23 cellular contexts compared by ENCODE assay signal in genomic region chr2:189553689-189554088, GRCh38. TPM values are rescaled to one million over a fixed set of nuclear protein-coding genes. Genes with fewer than 3 reads are reported as not detected.
DNase-seq lines count a peak whose midpoint lies in the region; ATAC-seq and TF ChIP-seq lines count a peak whose summit lies in the region.
"Had no signal": no experiment of that assay in that cellular context is flagged by ENCODE, and none has a peak within 500 bp of the region (broad histone marks: within the 10 kb centered on the region; RNA-seq: fewer than 3 reads in every experiment).

No MANE protein-coding gene starts in this region.

- H3K36me3 ChIP-seq in left ventricle myocardium inferior (no peaks in the 10 kb centered on the region), endodermal cell (ENCODE audit: control insufficient read depth, insufficient read depth, low read length) (no peaks in the 10 kb centered on the region), mesendoderm (ENCODE audit: control insufficient read depth, insufficient read depth, low read length) (no peaks in the 10 kb centered on the region)

- H2BK120ac ChIP-seq in mesendoderm (ENCODE audit: low read depth, low read length): no peak overlapping the region

- no peak overlapping the region for H3K56ac ChIP-seq in mesendoderm (ENCODE audit: low read length)

- H3K4ac ChIP-seq in mesendoderm (ENCODE audit: low read depth, low read length): no peak overlapping the region

- no peak overlapping the region for H4K8ac ChIP-seq in mesendoderm (ENCODE audit: low read depth, low read length)

- intact Hi-C loops in left ventricle myocardium inferior (cut with micrococcal nuclease) (no loop called here), left cardiac atrium (cut with DNase I) (no loop called here)

- H3K4me1 Mint-ChIP-seq in endodermal cell (peaks cover 66% of the 10 kb centered on the region), WTC11 (peaks cover 14% of the 10 kb centered on the region)
- H3K4me1 Mint-ChIP-seq: activated naive CD4-positive, alpha-beta T cell treated with anti-CD3 and anti-CD28 coated beads, Interleukin-2, amount 50 U/mL, for 24 hours; naive thymus-derived CD4-positive, alpha-beta T cell had no signal

- H3K9me3 Mint-ChIP-seq in endodermal cell: no peaks in the 10 kb centered on the region
- no peaks in the 10 kb centered on the region for H3K9me3 Mint-ChIP-seq in WTC11
- H3K9me3 Mint-ChIP-seq: activated naive CD4-positive, alpha-beta T cell treated with anti-CD3 and anti-CD28 coated beads, Interleukin-2, amount 50 U/mL, for 24 hours; naive thymus-derived CD4-positive, alpha-beta T cell had no signal

- DNase-seq in left ventricle myocardium inferior: no peak
- DNase-seq in left cardiac atrium: no peak
- DNase-seq in endodermal cell: no peak
- peak; percentile 75 for DNase-seq in mesendoderm
- no peak for DNase-seq in inferior parietal cortex (ENCODE audit: extremely low spot score)
- no peak for DNase-seq in ureter (ENCODE audit: low spot score)
- DNase-seq in epidermal melanocyte (ENCODE audit: insufficient read length, low spot score): no peak
- DNase-seq in WTC11 (ENCODE audit: low spot score): no peak
- DNase-seq: activated CD4-positive, alpha-beta T cell treated with anti-CD3 and anti-CD28 coated beads, Interleukin-2, amount 50 U/mL, for 48 hours; activated CD4-positive, CD25-positive, alpha-beta regulatory T cell; activated CD8-positive, alpha-beta memory T cell treated with anti-CD3 and anti-CD28 coated beads, Interleukin-2, amount 50 U/mL, for 4 hours; anterior cingulate cortex; caudate nucleus; DMS53; GDM1; GOT3; head of caudate nucleus; naive thymus-derived CD4-positive, alpha-beta T cell; NCI-H2081; spleen; stimulated activated naive CD4-positive, alpha-beta T cell treated with Interleukin-2 at 50 U/mL for 16 hours; T-helper 9 cell had no signal

- H3K36me3 Mint-ChIP-seq in endodermal cell (ENCODE audit: low read depth) (peaks cover 3% of the 10 kb centered on the region), WTC11 (no peaks in the 10 kb centered on the region)
- H3K36me3 Mint-ChIP-seq: activated naive CD4-positive, alpha-beta T cell treated with anti-CD3 and anti-CD28 coated beads, Interleukin-2, amount 50 U/mL, for 24 hours had no signal

- no peak overlapping the region for H3K23ac ChIP-seq in mesendoderm (ENCODE audit: low read length)

- H3K79me1 ChIP-seq in mesendoderm (ENCODE audit: low read length): no peaks in the 10 kb centered on the region

- POLR2A ChIA-PET in WTC11 (lab: Charles Lee): no interaction called here

- H3K4me2 ChIP-seq in mesendoderm (ENCODE audit: low read length): no peak overlapping the region

- H3K18ac ChIP-seq in mesendoderm (ENCODE audit: low read length): no peak overlapping the region

- no peaks in the 10 kb centered on the region for H3K79me2 ChIP-seq in mesendoderm (ENCODE audit: control insufficient read depth, insufficient read depth, low read length)

- H3K9ac ChIP-seq in endodermal cell (ENCODE audit: extremely low read depth, low read length, poor library complexity, severe bottlenecking): no peak overlapping the region
- H3K9ac ChIP-seq in mesendoderm (ENCODE audit: low read length): no peak overlapping the region

- H2BK15ac ChIP-seq in mesendoderm (replicated peaks; ENCODE audit: low read depth): no peak overlapping the region

- peak overlapping the region; percentile 69 for H3K27ac ChIP-seq in left ventricle myocardium inferior (replicated peaks)
- H3K27ac ChIP-seq in endodermal cell (ENCODE audit: low read depth, low read length): no peak overlapping the region
- H3K27ac ChIP-seq in mesendoderm (ENCODE audit: low read depth, low read length): no peak overlapping the region

- H2AK5ac ChIP-seq in mesendoderm (ENCODE audit: low read length): no peak overlapping the region

- TF ChIP-seq CTCF in left ventricle myocardium inferior (IDR thresholded peaks at IDR 0.05; ENCODE audit: borderline replicate concordance) (no peak), endodermal cell (conservative IDR thresholded peaks at IDR 0.05) (no peak), WTC11 (IDR thresholded peaks at IDR 0.05) (no peak)

- H3K27me3 Mint-ChIP-seq in endodermal cell (ENCODE audit: insufficient read depth) (no peaks in the 10 kb centered on the region), WTC11 (ENCODE audit: low read depth) (no peaks in the 10 kb centered on the region)
- H3K27me3 Mint-ChIP-seq: activated naive CD4-positive, alpha-beta T cell treated with anti-CD3 and anti-CD28 coated beads, Interleukin-2, amount 50 U/mL, for 24 hours had no signal

- H3K27ac Mint-ChIP-seq in endodermal cell (no peak overlapping the region), WTC11 (no peak overlapping the region)
- H3K27ac Mint-ChIP-seq: activated naive CD4-positive, alpha-beta T cell treated with anti-CD3 and anti-CD28 coated beads, Interleukin-2, amount 50 U/mL, for 24 hours; naive thymus-derived CD4-positive, alpha-beta T cell had no signal

- H2BK5ac ChIP-seq in mesendoderm (ENCODE audit: low read length): no peak overlapping the region

- H3K9me3 ChIP-seq in left ventricle myocardium inferior (replicated peaks) (no peaks in the 10 kb centered on the region), endodermal cell (ENCODE audit: control insufficient read depth, low read length) (no peaks in the 10 kb centered on the region)
- H3K9me3 ChIP-seq: spleen had no signal

- WGBS in endodermal cell (ENCODE audit: insufficient coverage in 1 of 2, insufficient read length in 1 of 2), 2 experiments: no CpG with 5 or more reads among the region's 1 CpG
- no CpG with 5 or more reads among the region's 1 CpG for WGBS in mesendoderm (ENCODE audit: extremely low coverage, insufficient coverage, low lambda C conversion rate)

- ATAC-seq in left cardiac atrium: no peak
- no peak for ATAC-seq in WTC11
- ATAC-seq: naive thymus-derived CD4-positive, alpha-beta T cell had no signal

- H3K4me3 ChIP-seq in left ventricle myocardium inferior: no peak overlapping the region
- peak overlapping the region; percentile 7 for H3K4me3 ChIP-seq in endodermal cell (ENCODE audit: low read length)
- H3K4me3 ChIP-seq in mesendoderm (ENCODE audit: low read length): no peak overlapping the region
- H3K4me3 ChIP-seq: spleen had no signal

- H4K5ac ChIP-seq in mesendoderm (ENCODE audit: low read length): no peak overlapping the region

- H3K4me1 ChIP-seq in left ventricle myocardium inferior (peaks cover 52% of the 10 kb centered on the region), endodermal cell (ENCODE audit: control insufficient read depth, insufficient read depth, low read length) (peaks cover 6% of the 10 kb centered on the region), mesendoderm (ENCODE audit: control insufficient read depth, low read depth, low read length) (no peaks in the 10 kb centered on the region)

- CTCF ChIA-PET in WTC11 (lab: Charles Lee): no interaction called here

- H3K4me3 Mint-ChIP-seq in endodermal cell (no peak overlapping the region), WTC11 (no peak overlapping the region)
- H3K4me3 Mint-ChIP-seq: activated naive CD4-positive, alpha-beta T cell treated with anti-CD3 and anti-CD28 coated beads, Interleukin-2, amount 50 U/mL, for 24 hours; naive thymus-derived CD4-positive, alpha-beta T cell had no signal

- H3K27me3 ChIP-seq in left ventricle myocardium inferior (ENCODE audit: low read depth) (no peaks in the 10 kb centered on the region), endodermal cell (ENCODE audit: control insufficient read depth, insufficient read depth, low read length, poor library complexity, severe bottlenecking) (no peaks in the 10 kb centered on the region), mesendoderm (ENCODE audit: insufficient read depth, low read length, poor library complexity) (no peaks in the 10 kb centered on the region)
- H3K27me3 ChIP-seq: spleen had no signal

TF ChIP-seq in WTC11, 78 proteins besides CTCF, POLR2A, EP300 and RAD21 (continues in another document):
- no peak for TF ChIP-seq ZNF317 (CRISPR knock-in tag; IDR thresholded peaks at IDR 0.05; ENCODE audit: borderline replicate concordance, low read depth)
- no peak for TF ChIP-seq SMAD4 (CRISPR knock-in tag; IDR thresholded peaks at IDR 0.05)
- no peak for TF ChIP-seq NFATC4 (CRISPR knock-in tag; IDR thresholded peaks at IDR 0.05)
- TF ChIP-seq ZBTB43 (CRISPR knock-in tag; IDR thresholded peaks at IDR 0.05): no peak
- no peak for TF ChIP-seq ETV6 (CRISPR knock-in tag; IDR thresholded peaks at IDR 0.05)
- TF ChIP-seq RELA (CRISPR knock-in tag; IDR thresholded peaks at IDR 0.05; ENCODE audit: borderline replicate concordance): no peak
- TF ChIP-seq CBFB (CRISPR knock-in tag; IDR thresholded peaks at IDR 0.05; ENCODE audit: low read depth): no peak
- no peak for TF ChIP-seq JUN (CRISPR knock-in tag; IDR thresholded peaks at IDR 0.05)
- TF ChIP-seq ATF6 (CRISPR knock-in tag; IDR thresholded peaks at IDR 0.05): no peak

RNA-seq across cellular contexts. Expression of gene SLC40A1, which starts 26.9 kb away (rescaled TPM):
- total RNA-seq in left ventricle myocardium inferior (44.0 TPM), left cardiac atrium (10 to 100 TPM; 39.1 to 79.3 TPM), endodermal cell (10 to 100 TPM; 74.1 to 96.8 TPM), ureter (39.9 TPM), WTC11 (2021) (0.53 to 0.76 TPM (median 0.57 TPM) in 3 replicates)
- 12.3 TPM for polyA plus RNA-seq in endodermal cell (2013, experiment 1 of 2)
- 14.1 TPM for polyA plus RNA-seq in endodermal cell (2013, experiment 2 of 2)
- 0.06 TPM for polyA plus RNA-seq in mesendoderm (2013, experiment 1 of 2)
- polyA plus RNA-seq in mesendoderm (2013, experiment 2 of 2): 0.08 TPM

Comparison
In these comparisons a context has a peak if more than half of its experiments do, and no peak if none do; other contexts are left out.
1. RNA of gene SLC40A1, which starts 26.9 kb away (total RNA-seq): 74.1 to 96.8 TPM in endodermal cell, 39.1 to 79.3 TPM in left cardiac atrium, 44.0 TPM in left ventricle myocardium inferior (single experiment) and 39.9 TPM in ureter (single experiment); 0.53 to 0.76 TPM in WTC11; every median in the first group is over 10 times any median in the second.